Comparison of ENCODE assay signal across 9 cellular contexts in the genomic region with DNA sequence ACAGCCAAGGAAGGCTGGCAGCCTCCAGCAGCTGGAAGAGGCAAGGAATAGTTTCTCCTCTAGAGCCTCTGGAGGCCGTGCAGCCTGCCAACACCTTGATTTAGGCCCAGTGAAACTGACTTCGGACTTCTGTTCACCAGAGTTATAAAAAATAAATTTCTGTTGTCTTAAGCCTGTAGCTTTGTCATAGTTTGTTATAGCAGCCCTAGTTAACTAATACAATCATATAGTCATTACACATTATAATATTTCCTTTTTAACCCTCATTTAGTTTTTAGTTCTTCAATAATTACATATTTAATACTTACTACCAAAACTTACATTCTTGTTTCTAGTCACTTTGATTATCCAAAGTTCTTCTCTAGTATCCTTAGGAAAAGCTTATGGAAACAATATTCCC.
"Had no signal": no experiment of that assay in that cellular context is flagged by ENCODE, and none has a peak within 500 bp of the region (broad histone marks: within the 10 kb centered on the region; RNA-seq: fewer than 3 reads in every experiment).

No MANE protein-coding gene starts in this region.

- H3K4me2 ChIP-seq: GM23338, KMS-11 had no signal

- H2AFZ ChIP-seq: GM23338 had no signal

- ATAC-seq: GM23338 had no signal

- H3K4me3 Mint-ChIP-seq: GM23338, H9 had no signal

- H3K27ac ChIP-seq: HL-60, KMS-11 had no signal

- FAIRE-seq: H1, H54 had no signal

- H3K9ac ChIP-seq: KMS-11 had no signal

- DNase-seq: H9, HCEC 1CT, IMR-90, KBM-7 had no signal

- H3K9me3 Mint-ChIP-seq: GM23338 had no signal

- H3K27ac Mint-ChIP-seq: GM23338, H9 had no signal

- H3K4me3 ChIP-seq: GM23338 had no signal
